23 cellular contexts compared by ENCODE assay signal in the genomic region with DNA sequence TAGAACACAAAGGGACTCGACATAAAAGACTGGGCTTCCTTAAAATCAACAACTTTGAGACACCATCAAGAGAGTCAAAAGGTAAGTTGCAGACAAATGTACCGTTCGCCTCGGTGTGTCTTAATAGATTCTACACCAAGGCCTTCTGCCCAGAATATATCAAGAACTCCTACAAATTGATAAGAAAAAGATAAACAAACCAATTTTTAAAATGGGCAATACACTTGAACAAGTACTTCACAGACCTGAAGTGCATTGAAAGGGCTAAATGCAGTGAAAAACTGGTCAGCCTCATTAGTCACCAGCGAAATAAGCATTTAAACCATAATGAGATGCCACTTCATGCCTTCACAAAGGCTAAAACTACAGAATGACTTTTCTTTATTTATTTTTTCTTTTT.
"Had no signal": no experiment of that assay in that cellular context is flagged by ENCODE, and none has a peak within 500 bp of the region (broad histone marks: within the 10 kb centered on the region; RNA-seq: fewer than 3 reads in every experiment).

No MANE protein-coding gene starts in this region.

- H3K9me3 ChIP-seq: colonic mucosa, esophagus muscularis mucosa, esophagus squamous epithelium, gastrocnemius medialis, gastroesophageal sphincter, heart left ventricle, heart right ventricle had no signal

- H3K27me3 ChIP-seq: colonic mucosa, dorsolateral prefrontal cortex, esophagus squamous epithelium, gastrocnemius medialis, gastroesophageal sphincter, heart left ventricle, heart right ventricle had no signal

- H3K36me3 ChIP-seq: colonic mucosa, esophagus muscularis mucosa, esophagus squamous epithelium, gastrocnemius medialis, gastroesophageal sphincter, heart left ventricle, heart right ventricle had no signal

- H3K4me3 ChIP-seq: colonic mucosa, coronary artery, dorsolateral prefrontal cortex, esophagus muscularis mucosa, esophagus squamous epithelium, gastrocnemius medialis, gastroesophageal sphincter, heart left ventricle, heart right ventricle had no signal

- DNase-seq: colonic mucosa; cortex of kidney; dermis blood vessel endothelial cell; dorsolateral prefrontal cortex; effector CD4-positive, alpha-beta T cell; effector CD8-positive, alpha-beta T cell; effector memory CD4-positive, alpha-beta T cell; effector memory CD8-positive, alpha-beta T cell; endodermal cell; erythroblast; esophagus squamous epithelium; foreskin fibroblast; foreskin keratinocyte; foreskin melanocyte; gastrocnemius medialis; glutamatergic neuron; head of caudate nucleus; heart left ventricle; heart right ventricle had no signal

- H3K4me1 ChIP-seq: colonic mucosa, foreskin keratinocyte had no signal

- H3K27ac ChIP-seq: colonic mucosa, coronary artery, epithelial cell of prostate, esophagus muscularis mucosa, esophagus squamous epithelium, foreskin keratinocyte, gastrocnemius medialis, gastroesophageal sphincter, heart left ventricle, heart right ventricle had no signal
